Comparison of ENCODE assay signal across 8 cellular contexts in genomic region chr19:16585808-16586476, GRCh38. TPM values are rescaled to one million over a fixed set of nuclear protein-coding genes. Genes with fewer than 3 reads are reported as not detected.
A peak's percentile ranks its signal among the peaks of the same experiment; 100 is the strongest.
DNase-seq lines count a peak whose midpoint lies in the region; ATAC-seq and TF ChIP-seq lines count a peak whose summit lies in the region.

No MANE protein-coding gene starts in this region.

- intact Hi-C loops in left lung (cut with DNase I): no loop called here

- H3K4me1 ChIP-seq in left lung: peaks cover 38 to 92% of the 10 kb centered on the region in 2 donors

- H3K4me3 ChIP-seq in left lung: peak overlapping the region in 1 of 2 donors; percentile 33
- no peak overlapping the region for H3K4me3 ChIP-seq in H7 (ENCODE audit: insufficient read depth, low read depth, low read length)

- ATAC-seq in HG03095 (IDR thresholded peaks at IDR 0.05; ENCODE audit: unreplicated experiment) (peak; percentile 30), left lung (no peak)

- H3K36me3 ChIP-seq in left lung (no peaks in the 10 kb centered on the region), H7 (replicated peaks; ENCODE audit: control insufficient read depth, insufficient read depth, low read length) (no peaks in the 10 kb centered on the region)

- no peak for TF ChIP-seq CTCF in left lung (IDR thresholded peaks at IDR 0.05)

- H3K9me3 ChIP-seq in left lung: no peaks in the 10 kb centered on the region

- DNase-seq in activated T-cell treated with anti-CD3 and anti-CD28 coated beads for 24 hours (ENCODE audit: low read depth) (peak; percentile 34), activated T-cell treated with anti-CD3 and anti-CD28 coated beads for 4 hours (no peak), left lung (peak in 1 of 2 donors; percentile 39), GM03348 (ENCODE audit: low spot score) (no peak), H7 (no peak), AML-193 (lab: John Stamatoyannopoulos, UW) (no peak)
- DNase-seq in activated CD4-positive, CD25-positive, alpha-beta regulatory T cell treated with anti-CD3 and anti-CD28 coated beads, Interleukin-2, amount 50 U/mL, for 72 hours: peak; percentile 43

- H3K27ac ChIP-seq in left lung: peak overlapping the region; percentile 74 to 76

- H3K27me3 ChIP-seq in left lung (no peaks in the 10 kb centered on the region), H7 (ENCODE audit: control insufficient read depth, insufficient read depth, low read length) (no peaks in the 10 kb centered on the region)

RNA-seq across cellular contexts. Expression of gene SLC35E1, which starts 13.7 kb away (rescaled TPM):
- total RNA-seq in left lung: 10 to 100 TPM; 47.0 to 55.9 TPM
- total RNA-seq in H7 (2014; rRNA removed; shearing (Covaris generic)): 12.5 and 14.7 TPM in 2 replicates

RNA-seq across cellular contexts. Expression of gene MED26, which starts 42.1 kb away (rescaled TPM):
- 10 to 100 TPM; 10.0 to 10.3 TPM for total RNA-seq in left lung
- 12.0 and 14.2 TPM in 2 replicates for total RNA-seq in H7 (2014; rRNA removed; shearing (Covaris generic))

RNA-seq across cellular contexts. Expression of gene CHERP, which starts 43.7 kb away (rescaled TPM):
- 10 to 100 TPM; 28.1 to 38.0 TPM for total RNA-seq in left lung
- total RNA-seq in H7 (2014; rRNA removed; shearing (Covaris generic)): 14.3 and 17.1 TPM in 2 replicates

Comparison
In these comparisons a context has a peak if more than half of its experiments do, and no peak if none do; other contexts are left out.
1. DNase-seq: peak in activated T-cell treated with anti-CD3 and anti-CD28 coated beads for 24 hours (single experiment) and activated CD4-positive, CD25-positive, alpha-beta regulatory T cell treated with anti-CD3 and anti-CD28 coated beads, Interleukin-2, amount 50 U/mL, for 72 hours (single experiment); none in activated T-cell treated with anti-CD3 and anti-CD28 coated beads for 4 hours (single experiment), GM03348 (single experiment), H7 (single experiment) and AML-193 (0 of 2).